14 cellular contexts compared by ENCODE assay signal in the genomic region with DNA sequence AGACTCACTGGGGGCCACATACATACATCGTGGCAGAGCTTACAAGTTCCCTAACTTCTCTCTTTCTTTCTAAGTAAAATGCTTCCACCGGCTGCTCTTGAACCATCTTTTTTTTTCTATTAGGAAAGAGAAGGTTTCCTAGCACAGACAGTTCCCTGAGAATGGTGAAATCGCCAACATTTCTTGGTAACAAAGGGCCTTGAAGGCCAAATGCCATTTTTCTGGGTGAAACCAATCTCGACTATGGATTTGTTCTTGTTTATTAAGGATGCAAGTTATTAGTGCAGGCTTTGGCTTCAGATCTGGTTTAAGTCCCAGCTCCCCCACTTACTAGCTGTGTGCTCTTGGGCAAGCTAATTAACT. TPM values are rescaled to one million over a fixed set of nuclear protein-coding genes. Genes with fewer than 3 reads are reported as not detected.
DNase-seq lines count a peak whose midpoint lies in the region; ATAC-seq, FAIRE-seq and TF ChIP-seq lines count a peak whose summit lies in the region.
"Had no signal": no experiment of that assay in that cellular context is flagged by ENCODE, and none has a peak within 500 bp of the region (broad histone marks: within the 10 kb centered on the region; RNA-seq: fewer than 3 reads in every experiment).

No MANE protein-coding gene starts in this region.

- CTCF ChIA-PET in WTC11 (lab: Charles Lee) = interaction anchor here (1.4 kb wide), 1 partner anchor 118 kb away, joined by 3 read pairs; no protein-coding TSS in a partner anchor

- H3K9ac ChIP-seq in endodermal cell (ENCODE audit: extremely low read depth, low read length, poor library complexity, severe bottlenecking) = peak overlapping the region; percentile 43

- no peak for TF ChIP-seq CTCF in heart right ventricle (IDR thresholded peaks at IDR 0.05)
- TF ChIP-seq CTCF in endodermal cell (conservative IDR thresholded peaks at IDR 0.05) = no peak
- TF ChIP-seq CTCF in osteoblast (IDR thresholded peaks at IDR 0.05; ENCODE audit: extremely low read depth, low read depth, low read length) = no peak
- TF ChIP-seq CTCF in upper lobe of right lung (IDR thresholded peaks at IDR 0.05) = no peak
- TF ChIP-seq CTCF in WTC11 (IDR thresholded peaks at IDR 0.05) = no peak

- H3K4me2 ChIP-seq in osteoblast (ENCODE audit: insufficient read depth, low read length) = peak overlapping the region; percentile 82

- H2AFZ ChIP-seq in osteoblast (ENCODE audit: low read length) = no peak overlapping the region

- H4K20me1 ChIP-seq in osteoblast (ENCODE audit: insufficient read depth, low read length) = peaks cover 4% of the 10 kb centered on the region

- H3K4me1 Mint-ChIP-seq in endodermal cell = peaks cover 57% of the 10 kb centered on the region
- peaks cover 51% of the 10 kb centered on the region for H3K4me1 Mint-ChIP-seq in WTC11

- H3K79me2 ChIP-seq in osteoblast (ENCODE audit: insufficient read depth, low read length) = peaks cover 38% of the 10 kb centered on the region

- peak overlapping the region; percentile 44 for H3K27ac Mint-ChIP-seq in endodermal cell
- H3K27ac Mint-ChIP-seq in WTC11 = no peak overlapping the region
- H3K27ac Mint-ChIP-seq: activated naive CD8-positive, alpha-beta T cell treated with anti-CD3 and anti-CD28 coated beads, Interleukin-2, amount 10 ng/mL, durations not matched to agents 7 days and 5 days; H9; T-helper 1 cell treated with Interleukin-12 subunit alpha and Interleukin-12 subunit beta and Interleukin-4 antibody, amounts not matched to agents 30 μg/mL and 1 μg/mL, for 36 hours had no signal

- intact Hi-C loops in heart right ventricle (cut with DNase I) (loop anchor here in 3 of 10 donors (5.0 to 10.0 kb wide), 3 partner anchors 60 to 68 kb away; no protein-coding TSS in a partner anchor), Right ventricle myocardium inferior (cut with DNase I) (loop anchor here (5.0 kb wide), 3 partner anchors 48 to 103 kb away; no protein-coding TSS in a partner anchor), upper lobe of right lung (cut with DNase I) (no loop called here)

- ATAC-seq in heart right ventricle (no peak), Right ventricle myocardium inferior (no peak), upper lobe of right lung (no peak), WTC11 (no peak)

- H3K9me3 Mint-ChIP-seq in endodermal cell = no peaks in the 10 kb centered on the region
- H3K9me3 Mint-ChIP-seq in WTC11 = no peaks in the 10 kb centered on the region
- H3K9me3 Mint-ChIP-seq: activated naive CD8-positive, alpha-beta T cell treated with anti-CD3 and anti-CD28 coated beads, Interleukin-2, amount 10 ng/mL, durations not matched to agents 7 days and 5 days; T-helper 1 cell treated with Interleukin-12 subunit alpha and Interleukin-12 subunit beta and Interleukin-4 antibody, amounts not matched to agents 30 μg/mL and 1 μg/mL, for 36 hours had no signal

- H3K27me3 Mint-ChIP-seq in endodermal cell (ENCODE audit: insufficient read depth) = no peaks in the 10 kb centered on the region
- H3K27me3 Mint-ChIP-seq in WTC11 (ENCODE audit: low read depth) = no peaks in the 10 kb centered on the region; the same call in 1 of the 2 replicates

- FAIRE-seq in GM19239 (lab: Jason Lieb, UNC) = no peak

- peak overlapping the region; percentile 38 for H3K4me3 Mint-ChIP-seq in endodermal cell
- H3K4me3 Mint-ChIP-seq in WTC11 = no peak overlapping the region
- H3K4me3 Mint-ChIP-seq: activated naive CD8-positive, alpha-beta T cell treated with anti-CD3 and anti-CD28 coated beads, Interleukin-2, amount 10 ng/mL, durations not matched to agents 7 days and 5 days; H9; T-helper 1 cell treated with Interleukin-12 subunit alpha and Interleukin-12 subunit beta and Interleukin-4 antibody, amounts not matched to agents 30 μg/mL and 1 μg/mL, for 36 hours had no signal

- POLR2A ChIA-PET in WTC11 (lab: Charles Lee) = no interaction called here

- peaks cover 10 to 92% (median 84%) of the 10 kb centered on the region in 9 donors for H3K4me1 ChIP-seq in heart right ventricle
- peaks cover 44% of the 10 kb centered on the region for H3K4me1 ChIP-seq in endodermal cell (ENCODE audit: control insufficient read depth, insufficient read depth, low read length)
- peaks cover 70% of the 10 kb centered on the region for H3K4me1 ChIP-seq in osteoblast (ENCODE audit: insufficient read depth, low read length)
- H3K4me1 ChIP-seq in upper lobe of right lung = peaks cover 39% of the 10 kb centered on the region

- H3K27me3 ChIP-seq in heart right ventricle (peaks cover 0 to 9% (median 0%) of the 10 kb centered on the region in 7 donors), endodermal cell (ENCODE audit: control insufficient read depth, insufficient read depth, low read length, poor library complexity, severe bottlenecking) (no peaks in the 10 kb centered on the region), osteoblast (ENCODE audit: insufficient read depth, low read length) (no peaks in the 10 kb centered on the region), upper lobe of right lung (no peaks in the 10 kb centered on the region)

- DNase-seq in heart right ventricle = no peak
- no peak for DNase-seq in Right ventricle myocardium inferior (ENCODE audit: missing footprints)
- no peak for DNase-seq in endodermal cell
- peak; percentile 34 for DNase-seq in osteoblast (ENCODE audit: insufficient read length, low spot score, missing footprints)
- no peak for DNase-seq in upper lobe of right lung
- no peak for DNase-seq in stimulated activated naive CD4-positive, alpha-beta T cell treated with Interleukin-2 at 50 U/mL for 16 hours (lab: John Stamatoyannopoulos, UW)
- DNase-seq in GM19239 (ENCODE audit: insufficient read length, low spot score) = no peak
- DNase-seq in WTC11 (ENCODE audit: low spot score) = no peak
- DNase-seq: activated naive CD8-positive, alpha-beta T cell treated with anti-CD3 and anti-CD28 coated beads, Interleukin-2, amount 10 ng/mL, durations not matched to agents 7 days and 5 days; effector CD8-positive, alpha-beta T cell; H9; midbrain; MV-4-11 had no signal

- peaks cover 12% of the 10 kb centered on the region for H3K36me3 Mint-ChIP-seq in endodermal cell (ENCODE audit: low read depth)
- H3K36me3 Mint-ChIP-seq in WTC11 = no peaks in the 10 kb centered on the region
- H3K36me3 Mint-ChIP-seq: activated naive CD8-positive, alpha-beta T cell treated with anti-CD3 and anti-CD28 coated beads, Interleukin-2, amount 10 ng/mL, durations not matched to agents 7 days and 5 days had no signal

- H3K27ac ChIP-seq in heart right ventricle (peak overlapping the region in 9 of 10 donors; percentile 64 to 88 (median 80)), endodermal cell (ENCODE audit: low read depth, low read length) (no peak overlapping the region), osteoblast (ENCODE audit: low read depth, low read length) (peak overlapping the region; percentile 68), upper lobe of right lung (peak overlapping the region; percentile 80)

- H3K36me3 ChIP-seq in heart right ventricle = peaks cover 0 to 29% (median 0%) of the 10 kb centered on the region in 9 donors
- H3K36me3 ChIP-seq in endodermal cell (ENCODE audit: control insufficient read depth, insufficient read depth, low read length) = peaks cover 56% of the 10 kb centered on the region
- H3K36me3 ChIP-seq in osteoblast (ENCODE audit: insufficient read depth, low read length) = peaks cover 58% of the 10 kb centered on the region
- peaks cover 21% of the 10 kb centered on the region for H3K36me3 ChIP-seq in upper lobe of right lung

- H3K4me3 ChIP-seq in heart right ventricle (peak overlapping the region in 6 of 10 donors; percentile 18 to 55 (median 50)), endodermal cell (ENCODE audit: low read length) (peak overlapping the region; percentile 77), osteoblast (ENCODE audit: insufficient read depth, low read length) (peak overlapping the region; percentile 69), upper lobe of right lung (peak overlapping the region; percentile 57)

- H3K9me3 ChIP-seq in heart right ventricle (no peaks in the 10 kb centered on the region), endodermal cell (ENCODE audit: control insufficient read depth, low read length) (no peaks in the 10 kb centered on the region), osteoblast (ENCODE audit: low read depth, low read length) (no peaks in the 10 kb centered on the region), upper lobe of right lung (no peaks in the 10 kb centered on the region)

- WGBS in heart right ventricle, 2 donors = 50 to 64% methylated on average over 4 of the region's 4 CpGs
- WGBS in endodermal cell (ENCODE audit: insufficient coverage in 1 of 2, insufficient read length in 1 of 2), 2 experiments = 78 to 94% methylated on average over 3 to 4 of the region's 4 CpGs

TF ChIP-seq in WTC11, 78 proteins besides CTCF, POLR2A, EP300 and RAD21 (continues in another document):
- TF ChIP-seq ETV6 (CRISPR knock-in tag; IDR thresholded peaks at IDR 0.05) = no peak
- TF ChIP-seq IRF2 (CRISPR knock-in tag; IDR thresholded peaks at IDR 0.05; ENCODE audit: borderline replicate concordance, low read depth) = no peak
- no peak for TF ChIP-seq FOXP1 (CRISPR knock-in tag; IDR thresholded peaks at IDR 0.05; ENCODE audit: borderline replicate concordance)
- TF ChIP-seq NR3C1 (CRISPR knock-in tag; conservative IDR thresholded peaks at IDR 0.05; ENCODE audit: low read depth) = no peak
- TF ChIP-seq, protein P1, sequence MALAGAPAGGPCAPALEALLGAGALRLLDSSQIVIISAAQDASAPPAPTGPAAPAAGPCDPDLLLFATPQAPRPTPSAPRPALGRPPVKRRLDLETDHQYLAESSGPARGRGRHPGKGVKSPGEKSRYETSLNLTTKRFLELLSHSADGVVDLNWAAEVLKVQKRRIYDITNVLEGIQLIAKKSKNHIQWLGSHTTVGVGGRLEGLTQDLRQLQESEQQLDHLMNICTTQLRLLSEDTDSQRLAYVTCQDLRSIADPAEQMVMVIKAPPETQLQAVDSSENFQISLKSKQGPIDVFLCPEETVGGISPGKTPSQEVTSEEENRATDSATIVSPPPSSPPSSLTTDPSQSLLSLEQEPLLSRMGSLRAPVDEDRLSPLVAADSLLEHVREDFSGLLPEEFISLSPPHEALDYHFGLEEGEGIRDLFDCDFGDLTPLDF (CRISPR knock-in tag; IDR thresholded peaks at IDR 0.05) = no peak

RNA-seq across cellular contexts. Expression of a gene that starts 3.0 kb away (rescaled TPM):
- 10 to 100 TPM; 28.2 to 75.7 (median 45.7) TPM for total RNA-seq in heart right ventricle
- polyA plus RNA-seq in heart right ventricle = 100 to 1,000 TPM in 1 of 2 donors, 10 to 100 TPM in 1; 18.6 to 459 TPM
- 48.1 TPM for total RNA-seq in Right ventricle myocardium inferior
- 10 to 100 TPM; 20.7 to 35.7 TPM for total RNA-seq in endodermal cell
- 32.7 TPM for polyA plus RNA-seq in endodermal cell (2013, experiment 1 of 2)
- polyA plus RNA-seq in endodermal cell (2013, experiment 2 of 2) = 42.3 TPM
- 213 and 294 TPM in 2 replicates for total RNA-seq in osteoblast
- 174 TPM for total RNA-seq in upper lobe of right lung
- total RNA-seq in WTC11 (2021) = 10.6 to 12.5 TPM (median 10.9 TPM) in 3 replicates
